In the genomic region with DNA sequence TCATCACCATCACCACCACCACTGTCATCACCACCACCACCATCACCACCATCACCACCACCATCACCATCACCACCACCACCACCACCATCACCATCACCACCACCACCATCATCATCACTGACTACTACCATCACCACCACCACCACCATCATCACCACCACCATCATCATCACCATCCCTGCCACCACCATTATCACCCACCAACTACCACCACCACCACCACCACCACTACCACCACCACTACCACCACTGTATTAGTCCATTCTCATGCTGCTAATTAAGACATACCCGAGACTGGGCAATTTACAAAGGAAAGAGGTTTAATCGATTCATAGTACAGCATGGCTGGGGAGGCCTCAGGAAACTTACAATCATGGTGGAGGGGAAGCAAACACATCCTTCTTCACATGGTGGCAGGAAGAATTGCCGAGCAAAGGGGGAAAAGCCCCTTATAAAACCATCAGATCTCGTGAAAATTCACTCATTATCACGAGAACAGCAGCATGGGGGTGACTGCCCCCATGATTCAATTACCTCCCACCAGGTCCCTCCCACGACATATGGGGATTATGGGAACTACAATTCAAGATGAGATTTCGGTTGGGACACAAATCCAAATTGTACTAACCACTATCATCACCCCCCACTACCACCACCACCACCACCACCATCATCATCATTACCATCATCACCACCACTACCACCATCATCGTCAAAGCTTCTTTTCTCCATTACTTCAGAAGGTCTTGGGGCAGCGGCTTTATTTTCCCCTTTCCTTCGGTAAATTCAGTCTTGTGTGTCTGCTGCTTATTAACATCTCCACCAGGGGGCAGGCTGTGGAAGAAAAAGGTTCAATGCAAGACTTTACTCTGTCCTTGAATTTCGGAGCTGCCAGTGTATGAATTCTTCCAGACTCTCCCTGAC, we compare ENCODE assay signal across 8 cellular contexts. TPM values are rescaled to one million over a fixed set of nuclear protein-coding genes. Genes with fewer than 3 reads are reported as not detected.
DNase-seq lines count a peak whose midpoint lies in the region; ATAC-seq, FAIRE-seq and TF ChIP-seq lines count a peak whose summit lies in the region.
"Not testable (repeated sequence)": the region's sequence is repeated elsewhere in the genome, so short reads cannot be mapped to it uniquely, and the experiment has no call there.

No MANE protein-coding gene starts in this region.

- H3K36me3 ChIP-seq in endothelial cell of umbilical vein (ENCODE audit: control insufficient read depth in 2 of 2, extremely low read depth in 1 of 2, insufficient read depth in 2 of 2, low read length in 2 of 2); left lung: not testable (repeated sequence)

- not testable (repeated sequence) for H3K9ac ChIP-seq in endothelial cell of umbilical vein (replicated peaks; ENCODE audit: extremely low read depth, insufficient read depth, low read length)

- in situ Hi-C loops in ACHN (cut with HindIII; ENCODE audit: low pct_ligation_motif_present, low pct_unique_long_range_greater_than_20kb, low sequenced_read_pairs), result not testable (repeated sequence)

- POLR2A ChIA-PET in endothelial cell of umbilical vein (lab: Charles Lee), result not testable (repeated sequence)

- H3K9me1 ChIP-seq in endothelial cell of umbilical vein (replicated peaks; ENCODE audit: control insufficient read depth, extremely low read depth, insufficient read depth, low read length), result not testable (repeated sequence)

- H3K4me2 ChIP-seq in endothelial cell of umbilical vein (ENCODE audit: insufficient read depth, low read length), result not testable (repeated sequence)

- H3K4me1 ChIP-seq in endothelial cell of umbilical vein (ENCODE audit: control insufficient read depth, extremely low read depth, insufficient read depth, low read length); left lung: not testable (repeated sequence)

- not testable (repeated sequence) for H3K9me3 ChIP-seq in endothelial cell of umbilical vein (replicated peaks; ENCODE audit: control insufficient read depth, insufficient read depth, low read length); left lung

- dilution Hi-C loops in endothelial cell of umbilical vein (cut with MboI; ENCODE audit: extremely low pct_ligation_motif_present, low sequenced_read_pairs), result not testable (repeated sequence)

- ATAC-seq in left lung, result peak; percentile 91

- CTCF ChIA-PET in endothelial cell of umbilical vein (lab: Charles Lee), result interaction anchor here (0.5 to 2.5 kb wide), 20 partner anchors 9 to 815 kb away, joined by 3 to 84 read pairs (median 4); no protein-coding TSS in a partner anchor

- DNase-seq in ACHN (peak; percentile 59), NCI-H1105 (lab: John Stamatoyannopoulos, UW) (peak; percentile 68), RKO (ENCODE audit: low spot score) (peak; percentile 58), activated T-cell treated with anti-CD3 and anti-CD28 coated beads for 4 hours (peak; percentile 25), endothelial cell of umbilical vein (ENCODE audit: low read depth, low spot score) (peak; percentile 63), left lung (peak in 1 of 2 donors; percentile 59)
- peak; percentile 74 for DNase-seq in stimulated activated CD4-positive, alpha-beta T cell treated with anti-CD3 and anti-CD28 coated beads, Interleukin-15, amount 100 ng/mL, for 24 hours

- TF ChIP-seq CTCF in GM12874 (IDR thresholded peaks at IDR 0.05; ENCODE audit: insufficient read depth, low read depth, low read length) (peak; percentile 60), endothelial cell of umbilical vein (IDR thresholded peaks at IDR 0.05; ENCODE audit: extremely low read depth in 1 of 2, insufficient read depth in 1 of 2, low read depth in 1 of 2, low read length in 2 of 2) (peak; percentile 61 to 64), left lung (IDR thresholded peaks at IDR 0.05) (peak; percentile 58 to 70)

- intact Hi-C loops in endothelial cell of umbilical vein (cut with micrococcal nuclease), result loop anchor here (1.0 to 5.0 kb wide), 2 partner anchors 473 to 817 kb away; no protein-coding TSS in a partner anchor
- intact Hi-C loops in left lung (cut with DNase I), result loop anchor here in 1 of 2 donors (10.0 kb wide), 1 partner anchor 479 kb away; no protein-coding TSS in a partner anchor

- not testable (repeated sequence) for H2AFZ ChIP-seq in endothelial cell of umbilical vein (ENCODE audit: low read depth, low read length)

- TF ChIP-seq POLR2A in endothelial cell of umbilical vein (IDR thresholded peaks at IDR 0.05; ENCODE audit: low read depth, low read length), result not testable (repeated sequence)

- H4K20me1 ChIP-seq in endothelial cell of umbilical vein (replicated peaks; ENCODE audit: control insufficient read depth, extremely low read depth, insufficient read depth, low read length), result not testable (repeated sequence)

- BruUV-seq in endothelial cell of umbilical vein (replicated peaks; lab: Mats Ljungman, UMichigan), result not testable (repeated sequence)

- H3K27me3 ChIP-seq in endothelial cell of umbilical vein (ENCODE audit: control insufficient read depth in 2 of 2, insufficient read depth in 2 of 2, low read length in 2 of 2); left lung: not testable (repeated sequence)

- H3K27ac ChIP-seq in endothelial cell of umbilical vein (ENCODE audit: insufficient read depth, low read depth, low read length); left lung: not testable (repeated sequence)

- H3K4me3 ChIP-seq in endothelial cell of umbilical vein (replicated peaks in 1 of 3; ENCODE audit: insufficient read depth in 1 of 3, low read depth in 1 of 3, low read length in 3 of 3); left lung: not testable (repeated sequence)

- FAIRE-seq in endothelial cell of umbilical vein (lab: Jason Lieb, UNC), result peak; percentile 65

- not testable (repeated sequence) for H3K79me2 ChIP-seq in endothelial cell of umbilical vein (ENCODE audit: control insufficient read depth, insufficient read depth, low read length)

RNA-seq across cellular contexts. Expression of a gene that starts 53.6 kb away (rescaled TPM):
- 41.2 and 42.0 TPM in 2 replicates for total RNA-seq in endothelial cell of umbilical vein
- polyA plus RNA-seq in endothelial cell of umbilical vein, result 11.4 and 12.2 TPM in 2 replicates
- polyA plus RNA-seq in endothelial cell of umbilical vein (2011; cell fraction: cytosol; rRNA removed), result 8.8 TPM in 2 replicates
- 40.6 and 40.9 TPM in 2 replicates for polyA plus RNA-seq in endothelial cell of umbilical vein (2011; cell fraction: nucleus; rRNA removed)
- 21.0 and 23.1 TPM in 2 replicates for polyA plus RNA-seq in endothelial cell of umbilical vein (2012)
- 19.2 and 26.0 TPM in 2 replicates for polyA minus RNA-seq in endothelial cell of umbilical vein
- polyA minus RNA-seq in endothelial cell of umbilical vein (2011; cell fraction: cytosol; rRNA and poly(A)+ RNA removed), result 6.0 TPM
- 50.2 and 63.8 TPM in 2 replicates for polyA minus RNA-seq in endothelial cell of umbilical vein (2011; cell fraction: nucleus; rRNA and poly(A)+ RNA removed)
- 10 to 100 TPM; 23.9 to 29.7 TPM for total RNA-seq in left lung
